In genomic region chr2:9255416-9255815, GRCh38 we compare ENCODE assay signal across 18 cellular contexts. TPM values are rescaled to one million over a fixed set of nuclear protein-coding genes. Genes with fewer than 3 reads are reported as not detected.
A peak's percentile ranks its signal among the peaks of the same experiment; 100 is the strongest.
DNase-seq lines count a peak whose midpoint lies in the region; ATAC-seq and TF ChIP-seq lines count a peak whose summit lies in the region.
"Had no signal": no experiment of that assay in that cellular context is flagged by ENCODE, and none has a peak within 500 bp of the region (broad histone marks: within the 10 kb centered on the region; RNA-seq: fewer than 3 reads in every experiment).

No MANE protein-coding gene starts in this region.

- H3K27ac ChIP-seq in epithelial cell of prostate, result peak overlapping the region; percentile 1
- peak overlapping the region; percentile 56 for H3K27ac ChIP-seq in vagina
- H3K27ac ChIP-seq in body of pancreas, result no peak overlapping the region
- H3K27ac ChIP-seq: C4-2B, Peyer's patch, SK-N-MC had no signal

- no peak overlapping the region for H3K4me3 Mint-ChIP-seq in activated naive CD8-positive, alpha-beta T cell treated with anti-CD3 and anti-CD28 coated beads for 36 hours
- H3K4me3 Mint-ChIP-seq: IgD-negative memory B cell had no signal

- H3K4me3 ChIP-seq in vagina (no peak overlapping the region), body of pancreas (no peak overlapping the region)
- H3K4me3 ChIP-seq: Peyer's patch, SK-N-MC had no signal

- H3K27me3 ChIP-seq in vagina (no peaks in the 10 kb centered on the region), body of pancreas (no peaks in the 10 kb centered on the region)
- H3K27me3 ChIP-seq: Peyer's patch had no signal

- no peak overlapping the region for H3K27ac Mint-ChIP-seq in activated naive CD8-positive, alpha-beta T cell treated with anti-CD3 and anti-CD28 coated beads for 36 hours
- H3K27ac Mint-ChIP-seq: IgD-negative memory B cell had no signal

- DNase-seq in NCI-H2171 treated with DMSO at 0.1 percent for 48 hours (lab: John Stamatoyannopoulos, UW) (peak; percentile 65), NCI-H2171 (lab: John Stamatoyannopoulos, UW) (no peak), NCI-H82 (lab: John Stamatoyannopoulos, UW) (peak; percentile 89), epithelial cell of prostate (ENCODE audit: low read depth, low spot score) (no peak), vagina (ENCODE audit: extremely low spot score in 2 of 2) (no peak), body of pancreas (no peak)
- no peak for DNase-seq in activated naive CD8-positive, alpha-beta T cell treated with anti-CD3 and anti-CD28 coated beads for 36 hours
- DNase-seq: DMS153, EL, HCEC 1CT, NCI-H1930, NCI-H446 treated with DMSO at 0.1 percent for 48 hours, Peyer's patch, Right ventricle myocardium superior had no signal

- H3K4me1 ChIP-seq in vagina (peaks cover 72% of the 10 kb centered on the region), body of pancreas (peaks cover 2% of the 10 kb centered on the region)

- H3K9me3 Mint-ChIP-seq in activated naive CD8-positive, alpha-beta T cell treated with anti-CD3 and anti-CD28 coated beads for 36 hours, result no peaks in the 10 kb centered on the region

- H3K9me3 ChIP-seq in vagina (no peaks in the 10 kb centered on the region), body of pancreas (no peaks in the 10 kb centered on the region)
- H3K9me3 ChIP-seq: Peyer's patch had no signal

- TF ChIP-seq CTCF in vagina (IDR thresholded peaks at IDR 0.05) (no peak), body of pancreas (IDR thresholded peaks at IDR 0.05) (no peak)

- H3K36me3 ChIP-seq in vagina (no peaks in the 10 kb centered on the region), body of pancreas (replicated peaks in 1 of 2; ENCODE audit: insufficient read depth in 1 of 2, low read depth in 2 of 2) (no peaks in the 10 kb centered on the region)
- H3K36me3 ChIP-seq: Peyer's patch had no signal

- TF ChIP-seq POLR2A in vagina (IDR thresholded peaks at IDR 0.05) (no peak), body of pancreas (IDR thresholded peaks at IDR 0.05) (no peak)

- intact Hi-C loops in vagina (cut with DNase I) (loop anchor here (10.0 kb wide), 1 partner anchor 51 kb away; the partner anchor contains the start of gene ASAP2), body of pancreas (cut with DNase I) (loop anchor here (10.0 kb wide), 1 partner anchor 81 kb away; no protein-coding TSS in a partner anchor)

- no peaks in the 10 kb centered on the region for H3K36me3 Mint-ChIP-seq in activated naive CD8-positive, alpha-beta T cell treated with anti-CD3 and anti-CD28 coated beads for 36 hours
- H3K36me3 Mint-ChIP-seq: IgD-negative memory B cell had no signal

- ATAC-seq in body of pancreas (no peak), GM18511 (IDR thresholded peaks at IDR 0.05; ENCODE audit: unreplicated experiment) (no peak)

- WGBS in body of pancreas, 2 donors, result 66 to 78% methylated on average over 4 of the region's 4 CpGs

- peaks cover 12% of the 10 kb centered on the region for H3K27me3 Mint-ChIP-seq in activated naive CD8-positive, alpha-beta T cell treated with anti-CD3 and anti-CD28 coated beads for 36 hours
- H3K27me3 Mint-ChIP-seq: IgD-negative memory B cell had no signal

- H3K4me1 Mint-ChIP-seq in activated naive CD8-positive, alpha-beta T cell treated with anti-CD3 and anti-CD28 coated beads for 36 hours, result no peaks in the 10 kb centered on the region
- H3K4me1 Mint-ChIP-seq: IgD-negative memory B cell had no signal

RNA-seq across cellular contexts. Expression of gene ASAP2, which starts 48.8 kb away (rescaled TPM):
- total RNA-seq in vagina, result 36.3 TPM
- total RNA-seq in body of pancreas, result 10 to 100 TPM; 12.5 to 23.7 TPM
- total RNA-seq in activated naive CD8-positive, alpha-beta T cell treated with anti-CD3 and anti-CD28 coated beads for 36 hours, result under 1 TPM; 0.04 to 0.12 TPM

Comparison
In these comparisons a context has a peak if more than half of its experiments do, and no peak if none do; other contexts are left out.
1. DNase-seq: peak in NCI-H2171 treated with DMSO at 0.1 percent for 48 hours (single experiment) and NCI-H82 (single experiment); none in NCI-H2171 (single experiment), epithelial cell of prostate (single experiment), vagina (0 of 2), body of pancreas (0 of 4) and activated naive CD8-positive, alpha-beta T cell treated with anti-CD3 and anti-CD28 coated beads for 36 hours (single experiment).
2. H3K27ac ChIP-seq: peak in epithelial cell of prostate (single experiment) and vagina (single experiment); none in body of pancreas (0 of 4).
3. RNA of gene ASAP2, which starts 48.8 kb away (total RNA-seq): 36.3 TPM in vagina (single experiment) and 12.5 to 23.7 TPM in body of pancreas; 0.04 to 0.12 TPM in activated naive CD8-positive, alpha-beta T cell treated with anti-CD3 and anti-CD28 coated beads for 36 hours; every median in the first group is over 10 times any median in the second.